Comparison of ENCODE assay signal across 13 cellular contexts in the genomic region with DNA sequence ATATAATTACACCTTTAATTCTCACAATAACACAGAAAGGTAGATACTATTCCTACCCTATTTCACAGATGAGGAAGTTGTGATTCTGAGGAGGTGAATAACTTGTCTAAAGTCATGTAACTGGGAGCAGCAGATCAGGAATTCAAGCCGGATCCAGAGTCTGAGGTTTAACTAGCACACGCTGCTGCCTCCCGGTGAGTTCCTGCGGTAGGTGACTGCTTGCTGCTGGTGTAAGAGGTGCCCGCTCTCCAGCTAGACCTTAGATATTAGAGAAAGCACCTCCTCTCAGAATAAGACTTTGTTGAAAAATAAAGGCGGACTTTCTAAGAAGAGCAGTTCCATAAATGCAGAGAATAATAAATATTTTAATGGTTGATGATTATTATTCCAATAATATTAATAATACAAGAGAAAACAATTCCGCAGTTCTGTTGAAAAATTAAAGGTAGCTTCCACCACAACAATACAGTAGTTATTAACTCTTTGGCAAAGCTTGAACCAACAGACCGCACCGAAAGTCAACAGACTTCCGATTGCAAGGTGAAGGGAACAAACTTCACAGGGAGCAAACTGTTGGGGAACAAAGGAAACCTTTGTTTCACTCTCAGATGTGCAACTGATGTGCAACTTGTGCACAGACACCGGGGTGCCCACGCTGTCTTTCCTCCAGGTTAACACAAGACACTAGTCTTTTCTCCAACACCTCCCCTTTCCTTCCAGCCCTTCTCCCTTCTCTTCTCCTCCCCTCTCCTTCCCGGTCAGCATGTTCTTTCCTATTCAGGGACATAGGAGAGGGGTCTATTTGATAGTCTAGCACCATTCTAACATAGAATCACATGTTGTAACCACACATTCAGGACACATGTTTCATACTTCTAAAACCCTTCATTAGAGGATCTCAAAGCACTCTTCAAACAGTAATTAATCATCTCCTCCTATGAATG.
DNase-seq lines count a peak whose midpoint lies in the region; ATAC-seq and TF ChIP-seq lines count a peak whose summit lies in the region.
"Had no signal": no experiment of that assay in that cellular context is flagged by ENCODE, and none has a peak within 500 bp of the region (broad histone marks: within the 10 kb centered on the region; RNA-seq: fewer than 3 reads in every experiment).

No MANE protein-coding gene starts in this region.

- H3K9me3 ChIP-seq in SK-N-SH (no peaks in the 10 kb centered on the region), uterus (no peaks in the 10 kb centered on the region)

- H3K36me3 ChIP-seq in SK-N-SH (replicated peaks in 1 of 2; ENCODE audit: control insufficient read depth in 1 of 2, insufficient read depth in 2 of 2, low read length in 1 of 2) = no peaks in the 10 kb centered on the region
- no peaks in the 10 kb centered on the region for H3K36me3 ChIP-seq in uterus

- TF ChIP-seq EP300 in SK-N-SH (IDR thresholded peaks at IDR 0.05; ENCODE audit: borderline replicate concordance in 1 of 2, low read depth in 1 of 2, low read length in 1 of 2) = no peak

- TF ChIP-seq RAD21 in SK-N-SH (IDR thresholded peaks at IDR 0.05; ENCODE audit: low read length) = peak; percentile 59

- H2AFZ ChIP-seq in SK-N-SH (ENCODE audit: low read depth) = no peak overlapping the region

- no peaks in the 10 kb centered on the region for H3K4me1 ChIP-seq in SK-N-SH (ENCODE audit: control insufficient read depth in 1 of 2, insufficient read depth in 2 of 2, low read depth in 1 of 2, low read length in 1 of 2)
- H3K4me1 ChIP-seq in uterus = no peaks in the 10 kb centered on the region

- CTCF ChIA-PET in SK-N-SH (lab: Yijun Ruan, JAX) = interaction anchor here (0.6 to 1.3 kb wide), 5 partner anchors 9 to 185 kb away, joined by 3 to 4 read pairs (median 3); no protein-coding TSS in a partner anchor

- no peaks in the 10 kb centered on the region for H4K20me1 ChIP-seq in SK-N-SH (ENCODE audit: insufficient read depth)

- H3K4me3 ChIP-seq in SK-N-SH (ENCODE audit: low read depth in 2 of 2, low read length in 1 of 2) (no peak overlapping the region), uterus (no peak overlapping the region)

- POLR2A ChIA-PET in SK-N-SH (lab: Yijun Ruan, JAX) = no interaction called here

- peak overlapping the region; percentile 22 for H3K27ac Mint-ChIP-seq in type B pancreatic cell
- H3K27ac Mint-ChIP-seq: activated naive CD8-positive, alpha-beta T cell treated with anti-CD3 and anti-CD28 coated beads, Interleukin-2, amount 50 U/mL, for 24 hours; immature natural killer cell had no signal

- H3K4me2 ChIP-seq in SK-N-SH = no peak overlapping the region

- H3K9me2 ChIP-seq in SK-N-SH = no peaks in the 10 kb centered on the region

- H3F3A ChIP-seq in SK-N-SH (replicated peaks; ENCODE audit: insufficient read depth) = no peaks in the 10 kb centered on the region

- peak; percentile 23 for DNase-seq in SK-N-SH
- peak; percentile 91 for DNase-seq in NCI-H526 treated with DMSO at 0.1 percent for 48 hours (lab: John Stamatoyannopoulos, UW)
- peak; percentile 34 to 44 for DNase-seq in left colon
- no peak for DNase-seq in type B pancreatic cell (ENCODE audit: extremely low spot score, unreplicated experiment)
- DNase-seq in stimulated activated CD4-positive, alpha-beta T cell treated with anti-CD3 and anti-CD28 coated beads, Interleukin-15, amount 100 ng/mL, for 24 hours = no peak
- no peak for DNase-seq in uterus
- DNase-seq: activated CD8-positive, alpha-beta memory T cell treated with anti-CD3 and anti-CD28 coated beads for 24 hours; activated naive CD8-positive, alpha-beta T cell treated with anti-CD3 and anti-CD28 coated beads, Interleukin-2, amount 50 U/mL, for 24 hours; immature natural killer cell; NCI-H2029 treated with DMSO at 0.1 percent for 48 hours; stimulated activated naive CD8-positive, alpha-beta T cell treated with anti-CD3 and anti-CD28 coated beads, Interleukin-15, Interleukin-2, amounts not matched to agents 100 U/mL and 50 U/mL, for 24 hours had no signal

- no peak for TF ChIP-seq POLR2A in uterus (IDR thresholded peaks at IDR 0.05)

- no peak for TF ChIP-seq CTCF in SK-N-SH (IDR thresholded peaks at IDR 0.05)
- TF ChIP-seq CTCF in type B pancreatic cell (conservative IDR thresholded peaks at IDR 0.05) = no peak
- TF ChIP-seq CTCF in uterus (IDR thresholded peaks at IDR 0.05) = no peak

- no peaks in the 10 kb centered on the region for H3K79me2 ChIP-seq in SK-N-SH (ENCODE audit: insufficient read depth)

- no peaks in the 10 kb centered on the region for H3K9me3 Mint-ChIP-seq in type B pancreatic cell
- H3K9me3 Mint-ChIP-seq: activated naive CD8-positive, alpha-beta T cell treated with anti-CD3 and anti-CD28 coated beads, Interleukin-2, amount 50 U/mL, for 24 hours had no signal

- ATAC-seq in SK-N-SH treated with all-trans-retinoic acid at 6 μM for 48 hours (no peak), left colon (peak; percentile 83), HG03432 (IDR thresholded peaks at IDR 0.05; ENCODE audit: unreplicated experiment) (no peak)
- ATAC-seq: activated naive CD8-positive, alpha-beta T cell treated with anti-CD3 and anti-CD28 coated beads, Interleukin-2, amount 50 U/mL, for 24 hours; stimulated activated naive CD8-positive, alpha-beta T cell treated with anti-CD3 and anti-CD28 coated beads, Interleukin-15, Interleukin-2, amounts not matched to agents 100 U/mL and 50 U/mL, for 24 hours had no signal

- no peak overlapping the region for H3K9ac ChIP-seq in SK-N-SH

- no peak overlapping the region for H3K4me3 Mint-ChIP-seq in type B pancreatic cell
- H3K4me3 Mint-ChIP-seq: activated naive CD8-positive, alpha-beta T cell treated with anti-CD3 and anti-CD28 coated beads, Interleukin-2, amount 50 U/mL, for 24 hours; immature natural killer cell had no signal

- peaks cover 27% of the 10 kb centered on the region for H3K4me1 Mint-ChIP-seq in type B pancreatic cell (ENCODE audit: unreplicated experiment)
- H3K4me1 Mint-ChIP-seq: activated naive CD8-positive, alpha-beta T cell treated with anti-CD3 and anti-CD28 coated beads, Interleukin-2, amount 50 U/mL, for 24 hours had no signal

- no peaks in the 10 kb centered on the region for H3K36me3 Mint-ChIP-seq in type B pancreatic cell
- H3K36me3 Mint-ChIP-seq: immature natural killer cell had no signal

- intact Hi-C loops in left colon (cut with DNase I, micrococcal nuclease) (no loop called here), uterus (cut with DNase I; ENCODE audit: low total_unique reads) (no loop called here)

- WGBS in SK-N-SH (ENCODE audit: low lambda C conversion rate) = 81% methylated on average over 13 of the region's 13 CpGs

- H3K27me3 ChIP-seq in SK-N-SH (ENCODE audit: insufficient read depth) (peaks cover 3% of the 10 kb centered on the region; the same call in 1 of the 2 replicates), uterus (no peaks in the 10 kb centered on the region)

- H3K27ac ChIP-seq in SK-N-SH (ENCODE audit: low read depth in 2 of 2, low read length in 1 of 2) = no peak overlapping the region
- no peak overlapping the region for H3K27ac ChIP-seq in uterus

- peaks cover 4% of the 10 kb centered on the region for H3K27me3 Mint-ChIP-seq in type B pancreatic cell

TF ChIP-seq in SK-N-SH, 30 proteins besides CTCF, POLR2A, EP300 and RAD21 (continues in another document):
- TF ChIP-seq, protein P1, sequence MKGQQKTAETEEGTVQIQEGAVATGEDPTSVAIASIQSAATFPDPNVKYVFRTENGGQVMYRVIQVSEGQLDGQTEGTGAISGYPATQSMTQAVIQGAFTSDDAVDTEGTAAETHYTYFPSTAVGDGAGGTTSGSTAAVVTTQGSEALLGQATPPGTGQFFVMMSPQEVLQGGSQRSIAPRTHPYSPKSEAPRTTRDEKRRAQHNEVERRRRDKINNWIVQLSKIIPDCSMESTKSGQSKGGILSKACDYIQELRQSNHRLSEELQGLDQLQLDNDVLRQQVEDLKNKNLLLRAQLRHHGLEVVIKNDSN (IDR thresholded peaks at IDR 0.05; ENCODE audit: borderline replicate concordance, low read depth) = no peak
- TF ChIP-seq YY1 (IDR thresholded peaks at IDR 0.05; ENCODE audit: low read depth) (no peak), JUND (IDR thresholded peaks at IDR 0.05) (no peak)

TF ChIP-seq in SK-N-SH treated with all-trans-retinoic acid at 6 μM for 48 hours, 23 proteins besides CTCF, POLR2A, EP300 and RAD21:
- no peak for TF ChIP-seq ARNTL (CRISPR knock-in tag; IDR thresholded peaks at IDR 0.05; ENCODE audit: borderline replicate concordance, low read depth)

Comparison
In these comparisons a context has a peak if more than half of its experiments do, and no peak if none do; other contexts are left out.
1. DNase-seq: peak in SK-N-SH (single experiment), NCI-H526 treated with DMSO at 0.1 percent for 48 hours (single experiment) and left colon (2 of 2); none in type B pancreatic cell (single experiment), stimulated activated CD4-positive, alpha-beta T cell treated with anti-CD3 and anti-CD28 coated beads, Interleukin-15, amount 100 ng/mL, for 24 hours (single experiment) and uterus (0 of 2).